26 cellular contexts compared by ENCODE assay signal in the genomic region with DNA sequence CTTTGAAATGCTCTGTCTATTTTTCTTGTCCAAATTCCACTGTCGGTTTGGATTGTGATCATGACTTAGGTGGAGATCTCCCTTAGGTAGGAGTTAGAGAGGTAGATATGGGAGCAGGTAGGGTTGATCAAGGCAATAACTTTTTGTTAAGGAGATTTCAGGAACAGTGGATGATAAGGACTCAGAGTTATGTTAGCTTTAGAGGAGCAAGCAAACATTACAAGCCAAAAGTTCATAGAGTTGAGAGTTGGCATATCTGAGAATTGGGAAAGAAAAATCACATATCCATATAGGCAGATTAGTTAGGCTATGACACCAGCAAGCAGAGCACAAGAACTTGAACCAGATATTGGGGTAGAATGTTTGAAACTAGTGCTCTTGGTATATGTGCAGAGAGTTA.
"Had no signal": no experiment of that assay in that cellular context is flagged by ENCODE, and none has a peak within 500 bp of the region (broad histone marks: within the 10 kb centered on the region; RNA-seq: fewer than 3 reads in every experiment).

No MANE protein-coding gene starts in this region.

- FAIRE-seq: urothelium cell line had no signal

- H3K4me1 ChIP-seq: suprapubic skin, testis, thyroid gland, tibial nerve, transverse colon, upper lobe of left lung, upper lobe of right lung, uterus, vagina had no signal

- ATAC-seq: stimulated activated memory B cell treated with anti-CD40 and anti-IgM and Interleukin-4, amounts not matched to agents 10 μg/mL and 1 μg/mL and 100 μg/mL, for 72 hours; stimulated activated naive B cell treated with anti-CD40 and anti-IgM and Interleukin-4, amounts not matched to agents 10 μg/mL and 1 μg/mL and 100 μg/mL, for 72 hours; stimulated activated naive CD8-positive, alpha-beta T cell treated with anti-CD3 and anti-CD28 coated beads, Interleukin-15, amount 100 ng/mL, for 72 hours; stimulated activated naive CD8-positive, alpha-beta T cell treated with anti-CD3 and anti-CD28 coated beads, Interleukin-15, Interleukin-2, amounts not matched to agents 100 U/mL and 50 U/mL, for 24 hours; upper lobe of right lung had no signal

- H3K9me3 ChIP-seq: stomach, suprapubic skin, testis, thoracic aorta, thyroid gland, tibial artery, tibial nerve, transverse colon, upper lobe of left lung, upper lobe of right lung, uterus, vagina had no signal

- H3K36me3 ChIP-seq: stomach, suprapubic skin, thoracic aorta, thyroid gland, tibial artery, tibial nerve, transverse colon, upper lobe of left lung, upper lobe of right lung, uterus, vagina had no signal

- DNase-seq: stimulated activated CD4-positive, alpha-beta T cell treated with anti-CD3 and anti-CD28 coated beads, Interleukin-2, amount 100 ng/mL, for 48 hours; stimulated activated CD4-positive, alpha-beta T cell treated with anti-CD3 and anti-CD28 coated beads, Interleukin-4, amount 100 ng/mL, for 1 hour; stimulated activated CD4-positive, alpha-beta T cell treated with anti-CD3 and anti-CD28 coated beads, Interleukin-4, amount 100 ng/mL, for 24 hours; stimulated activated CD4-positive, alpha-beta T cell treated with anti-CD3 and anti-CD28 coated beads, Interleukin-4, amount 100 ng/mL, for 4 hours; stimulated activated CD8-positive, alpha-beta memory T cell treated with anti-CD3 and anti-CD28 coated beads, Interleukin-4, amount 100 ng/mL, for 48 hours; stimulated activated naive B cell treated with anti-CD40 and anti-IgM and Interleukin-4, amounts not matched to agents 10 μg/mL and 1 μg/mL and 100 μg/mL, for 72 hours; stimulated activated naive CD4-positive, alpha-beta T cell; stimulated activated naive CD4-positive, alpha-beta T cell treated with Interleukin-2 at 50 U/mL for 16 hours; stimulated activated naive CD8-positive, alpha-beta T cell treated with anti-CD3 and anti-CD28 coated beads, Interleukin-15, amount 100 ng/mL, for 72 hours; stimulated activated naive CD8-positive, alpha-beta T cell treated with anti-CD3 and anti-CD28 coated beads, Interleukin-15, Interleukin-2, amounts not matched to agents 100 U/mL and 50 U/mL, for 24 hours; stomach; substantia nigra; testis; thyroid gland; tibial artery; transverse colon; trophoblast cell; upper lobe of left lung; upper lobe of right lung; uterus had no signal

- H3K4me3 ChIP-seq: stomach, suprapubic skin, testis, thoracic aorta, thyroid gland, tibial artery, tibial nerve, transverse colon, upper lobe of left lung, upper lobe of right lung, uterus, vagina had no signal

- H3K27ac ChIP-seq: suprapubic skin, testis, thoracic aorta, thyroid gland, tibial artery, tibial nerve, transverse colon, upper lobe of left lung, upper lobe of right lung, uterus, vagina had no signal

- H3K27me3 ChIP-seq: suprapubic skin, testis, tibial artery, tibial nerve, upper lobe of left lung, uterus, vagina had no signal
